Comparison of ENCODE assay signal across 1 cellular context in genomic region chr19:6424939-6425731, GRCh38.
A peak's percentile ranks its signal among the peaks of the same experiment; 100 is the strongest.
TF ChIP-seq lines count a peak whose summit lies in the region.

No MANE protein-coding gene starts in this region.

TF ChIP-seq in HEK293, 187 proteins besides CTCF, POLR2A, EP300 and RAD21 (continued from another document and continues in another):
- TF ChIP-seq ZBTB21 (tag by site-specific recombination; IDR thresholded peaks at IDR 0.05) (0 out of 2 replicates have a peak, but pooled peaks have one; percentile 26), ZBTB48 (tag by site-specific recombination; IDR thresholded peaks at IDR 0.05) (peak; percentile 81), KLF17 (tag by site-specific recombination; IDR thresholded peaks at IDR 0.05) (0 out of 2 replicates have a peak, but pooled peaks have one; percentile 56), ZNF600 (tag by site-specific recombination; IDR thresholded peaks at IDR 0.05) (no peak), ZFP69B (tag by site-specific recombination; IDR thresholded peaks at IDR 0.05) (peak; percentile 90), RBAK (tag by site-specific recombination; IDR thresholded peaks at IDR 0.05) (no peak), ZNF391 (tag by site-specific recombination; IDR thresholded peaks at IDR 0.05; ENCODE audit: borderline replicate concordance, low read depth) (no peak), ZBTB20 (tag by site-specific recombination; IDR thresholded peaks at IDR 0.05) (no peak), ZNF394 (tag by site-specific recombination; IDR thresholded peaks at IDR 0.05; ENCODE audit: borderline replicate concordance) (peak; percentile 75), ZNF639 (tag by site-specific recombination; IDR thresholded peaks at IDR 0.05) (0 out of 2 replicates have a peak, but pooled peaks have one; percentile 17), ZNF146 (tag by site-specific recombination; IDR thresholded peaks at IDR 0.05) (no peak), ZNF184 (tag by site-specific recombination; IDR thresholded peaks at IDR 0.05) (0 out of 2 replicates have a peak, but pooled peaks have one; percentile 19), SP2 (tag by site-specific recombination; IDR thresholded peaks at IDR 0.05) (peak; percentile 98), PRDM10 (tag by site-specific recombination; IDR thresholded peaks at IDR 0.05) (peak; percentile 78), KLF1 (tag by site-specific recombination; IDR thresholded peaks at IDR 0.05) (peak; percentile 63; the same call in 1 of the 2 replicates), SETDB1 (IDR thresholded peaks at IDR 0.05; ENCODE audit: insufficient read length, low read length) (peak; percentile 92), PBX3 (CRISPR knock-in tag; IDR thresholded peaks at IDR 0.05) (peak; percentile 99), ZNF350 (tag by site-specific recombination; IDR thresholded peaks at IDR 0.05) (peak; percentile 99), TSHZ1 (tag by site-specific recombination; IDR thresholded peaks at IDR 0.05; ENCODE audit: borderline replicate concordance) (peak; percentile 25; the same call in 1 of the 2 replicates), ZNF416 (tag by site-specific recombination; IDR thresholded peaks at IDR 0.05) (no peak), ZNF692 (tag by site-specific recombination; IDR thresholded peaks at IDR 0.05) (peak; percentile 92), KLF8 (tag by site-specific recombination; IDR thresholded peaks at IDR 0.05) (peak; percentile 60; the same call in 1 of the 2 replicates), ZFHX2 (tag by site-specific recombination; conservative IDR thresholded peaks at IDR 0.05) (peak; percentile 92), ZNF266 (tag by site-specific recombination; IDR thresholded peaks at IDR 0.05; ENCODE audit: low read depth) (no peak), KLF9 (tag by site-specific recombination; IDR thresholded peaks at IDR 0.05; ENCODE audit: low read depth) (peak; percentile 55), ZNF76 (tag by site-specific recombination; IDR thresholded peaks at IDR 0.05; ENCODE audit: borderline replicate concordance, low read depth) (peak; percentile 90), ZNF768 (tag by site-specific recombination; IDR thresholded peaks at IDR 0.05) (no peak), ZNF324 (tag by site-specific recombination; IDR thresholded peaks at IDR 0.05) (peak; percentile 85; the same call in 1 of the 2 replicates), ELK4 (IDR thresholded peaks at IDR 0.05; ENCODE audit: borderline replicate concordance, low read depth, low read length) (no peak), ZBTB26 (tag by site-specific recombination; optimal IDR thresholded peaks at IDR 0.05) (peak; percentile 15), KLF7 (tag by site-specific recombination; IDR thresholded peaks at IDR 0.05; ENCODE audit: borderline replicate concordance) (0 out of 2 replicates have a peak, but pooled peaks have one; percentile 25), ZNF341 (tag by site-specific recombination; IDR thresholded peaks at IDR 0.05; ENCODE audit: low read depth) (peak; percentile 79), BCL6B (tag by site-specific recombination; IDR thresholded peaks at IDR 0.05) (no peak), PATZ1 (tag by site-specific recombination; IDR thresholded peaks at IDR 0.05) (peak; percentile 36; the same call in 1 of the 2 replicates), SP7 (tag by site-specific recombination; IDR thresholded peaks at IDR 0.05) (peak; percentile 34), ZNF280C (tag by site-specific recombination; IDR thresholded peaks at IDR 0.05) (no peak)
